21 cellular contexts compared by ENCODE assay signal in genomic region chr6:20408851-20409250, GRCh38. TPM values are rescaled to one million over a fixed set of nuclear protein-coding genes. Genes with fewer than 3 reads are reported as not detected.
DNase-seq lines count a peak whose midpoint lies in the region; ATAC-seq and TF ChIP-seq lines count a peak whose summit lies in the region.
"Had no signal": no experiment of that assay in that cellular context is flagged by ENCODE, and none has a peak within 500 bp of the region (broad histone marks: within the 10 kb centered on the region; RNA-seq: fewer than 3 reads in every experiment).

No MANE protein-coding gene starts in this region.

- H3K9me3 Mint-ChIP-seq in IgD-negative memory B cell: no peaks in the 10 kb centered on the region
- H3K9me3 Mint-ChIP-seq in activated T-helper 17 cell treated with anti-CD3 and anti-CD28 coated beads, Interleukin-2, amount 50 U/mL, for 72 hours: no peaks in the 10 kb centered on the region
- H3K9me3 Mint-ChIP-seq: dendritic cell treated with granulocyte-macrophage colony-stimulating factor and Interleukin-4, amounts not matched to agents 40 ng/mL and 50 ng/mL, for 4 days had no signal

- H3K4me2 ChIP-seq in DND-41 (ENCODE audit: insufficient read depth, low read length) (peak overlapping the region; percentile 26; the same call in 1 of the 2 replicates), trophoblast cell (ENCODE audit: low read length) (no peak overlapping the region)

- peak overlapping the region in 2 of 4 donors; percentile 49 to 73 for H3K4me3 Mint-ChIP-seq in IgD-negative memory B cell
- H3K4me3 Mint-ChIP-seq in activated T-helper 17 cell treated with anti-CD3 and anti-CD28 coated beads, Interleukin-2, amount 50 U/mL, for 72 hours: peak overlapping the region; percentile 80

- no peak overlapping the region for H3K23ac ChIP-seq in trophoblast cell (ENCODE audit: low read length)

- no peak overlapping the region for H2BK120ac ChIP-seq in trophoblast cell (ENCODE audit: insufficient read depth, low read length, poor library complexity)

- no peak overlapping the region for H2AK5ac ChIP-seq in trophoblast cell (ENCODE audit: low read length)

- peaks cover 34 to 43% (median 36%) of the 10 kb centered on the region in 3 donors for H3K4me1 Mint-ChIP-seq in IgD-negative memory B cell
- H3K4me1 Mint-ChIP-seq in activated T-helper 17 cell treated with anti-CD3 and anti-CD28 coated beads, Interleukin-2, amount 50 U/mL, for 72 hours: peaks cover 56% of the 10 kb centered on the region

- H2BK5ac ChIP-seq in trophoblast cell (ENCODE audit: low read depth, low read length, poor library complexity): no peak overlapping the region

- H3K4me1 ChIP-seq in DND-41 (ENCODE audit: insufficient read depth, low read length) (peaks cover 42% of the 10 kb centered on the region), trophoblast cell (ENCODE audit: control insufficient read depth in 1 of 2, insufficient read depth in 2 of 2, low read length in 2 of 2) (peaks cover 0 to 2% of the 10 kb centered on the region in 2 experiments)

- peaks cover 95% of the 10 kb centered on the region for H4K20me1 ChIP-seq in DND-41 (ENCODE audit: insufficient read depth, low read length)

- no peak overlapping the region for H3K14ac ChIP-seq in trophoblast cell (ENCODE audit: low read length)

- no peak overlapping the region for H2AFZ ChIP-seq in DND-41 (ENCODE audit: low read depth, low read length)
- no peak overlapping the region for H2AFZ ChIP-seq in trophoblast cell (ENCODE audit: insufficient read depth, low read length, poor library complexity)
- H2AFZ ChIP-seq: GM23248 had no signal

- H3K9me3 ChIP-seq in DND-41 (ENCODE audit: insufficient read depth, low read length, severe bottlenecking) (no peaks in the 10 kb centered on the region), trophoblast cell (ENCODE audit: insufficient read depth, low read depth, low read length) (no peaks in the 10 kb centered on the region)
- H3K9me3 ChIP-seq: body of pancreas, transverse colon had no signal

- peak overlapping the region in 2 of 3 donors; percentile 12 to 59 for H3K27ac Mint-ChIP-seq in IgD-negative memory B cell
- peak overlapping the region; percentile 86 for H3K27ac Mint-ChIP-seq in activated T-helper 17 cell treated with anti-CD3 and anti-CD28 coated beads, Interleukin-2, amount 50 U/mL, for 72 hours
- H3K27ac Mint-ChIP-seq: dendritic cell treated with granulocyte-macrophage colony-stimulating factor and Interleukin-4, amounts not matched to agents 40 ng/mL and 50 ng/mL, for 4 days had no signal

- TF ChIP-seq CTCF in DND-41 (IDR thresholded peaks at IDR 0.05; ENCODE audit: borderline replicate concordance, extremely low read depth, low read length, poor library complexity, severe bottlenecking) (no peak), GM10266 (IDR thresholded peaks at IDR 0.05; ENCODE audit: control insufficient read depth, insufficient read depth, low read depth, missing control alignments) (no peak)

- peak overlapping the region; percentile 68 for H3K4ac ChIP-seq in trophoblast cell (ENCODE audit: low read depth, low read length)

- H3K27ac ChIP-seq in DND-41 (ENCODE audit: low read length): peak overlapping the region; percentile 8; the same call in 1 of the 2 replicates
- no peak overlapping the region for H3K27ac ChIP-seq in trophoblast cell (ENCODE audit: low read depth, low read length)
- H3K27ac ChIP-seq: body of pancreas, GM23248 had no signal

- DNase-seq in DND-41: no peak
- no peak for DNase-seq in trophoblast cell
- no peak for DNase-seq in GM19238 (ENCODE audit: insufficient read length, low spot score)
- no peak for DNase-seq in GM10266 (ENCODE audit: extremely low spot score)
- DNase-seq: activated CD4-positive, alpha-beta T cell treated with anti-CD3 and anti-CD28 coated beads, Interleukin-2, amount 50 U/mL, for 1 hour; activated effector memory CD4-positive, alpha-beta T cell treated with anti-CD3 and anti-CD28 coated beads, Interleukin-2, amount 50 U/mL, for 16 hours; body of pancreas; C1 segment of cervical spinal cord; GM23248; Karpas-422; left ventricle myocardium superior; NCI-H1436; SIG-M5; stimulated activated CD4-positive, alpha-beta T cell treated with anti-CD3 and anti-CD28 coated beads, Interleukin-2, amount 100 ng/mL, for 48 hours; T1000 had no signal

- no peak for ATAC-seq in DND-41 (ENCODE audit: insufficient read depth, low read depth)
- no peak for ATAC-seq in activated T-helper 17 cell treated with anti-CD3 and anti-CD28 coated beads, Interleukin-2, amount 50 U/mL, for 72 hours (replicated peaks)
- no peak for ATAC-seq in GM19328 (IDR thresholded peaks at IDR 0.05; ENCODE audit: unreplicated experiment)
- ATAC-seq: body of pancreas, esophagus mucosa had no signal

- H3K36me3 Mint-ChIP-seq in IgD-negative memory B cell: peaks cover 9% of the 10 kb centered on the region
- peaks cover 48% of the 10 kb centered on the region for H3K36me3 Mint-ChIP-seq in activated T-helper 17 cell treated with anti-CD3 and anti-CD28 coated beads, Interleukin-2, amount 50 U/mL, for 72 hours (ENCODE audit: low read depth)

- no peak overlapping the region for H3K9ac ChIP-seq in DND-41 (ENCODE audit: low read depth, low read length)
- H3K9ac ChIP-seq in trophoblast cell (ENCODE audit: low read length): no peak overlapping the region
- H3K9ac ChIP-seq: GM23248 had no signal

- H4K8ac ChIP-seq in trophoblast cell (ENCODE audit: low read depth, low read length): no peak overlapping the region

- no peaks in the 10 kb centered on the region for H3K27me3 ChIP-seq in DND-41 (ENCODE audit: insufficient read depth, low read length, poor library complexity)
- no peaks in the 10 kb centered on the region for H3K27me3 ChIP-seq in trophoblast cell (ENCODE audit: insufficient read depth, low read length)
- H3K27me3 ChIP-seq: body of pancreas, transverse colon had no signal

- peaks cover 70% of the 10 kb centered on the region for H3K36me3 ChIP-seq in DND-41 (ENCODE audit: insufficient read depth, low read length)
- peaks cover 2 to 9% of the 10 kb centered on the region in 2 experiments for H3K36me3 ChIP-seq in trophoblast cell (ENCODE audit: control insufficient read depth in 1 of 2, insufficient read depth in 2 of 2, low read length in 2 of 2)
- H3K36me3 ChIP-seq: transverse colon had no signal

- WGBS in trophoblast cell (ENCODE audit: extremely low coverage, insufficient coverage, insufficient read length): no CpG with 5 or more reads among the region's 4 CpGs

- no peak overlapping the region for H4K12ac ChIP-seq in trophoblast cell (ENCODE audit: low read depth, low read length)

- no peak overlapping the region for H3K18ac ChIP-seq in trophoblast cell (ENCODE audit: low read length)

- H2BK12ac ChIP-seq in trophoblast cell (ENCODE audit: low read length): no peak overlapping the region

- no peak overlapping the region for H4K91ac ChIP-seq in trophoblast cell (ENCODE audit: low read depth, low read length)

- H3K79me2 ChIP-seq in DND-41 (ENCODE audit: insufficient read depth, low read length) (peaks cover 100% of the 10 kb centered on the region), trophoblast cell (ENCODE audit: control insufficient read depth, insufficient read depth, low read length, poor library complexity) (peaks cover 17% of the 10 kb centered on the region)

- no peak overlapping the region for H3K4me3 ChIP-seq in DND-41 (ENCODE audit: low read depth in 1 of 2, low read length in 2 of 2)
- H3K4me3 ChIP-seq in trophoblast cell (ENCODE audit: low read depth, low read length): no peak overlapping the region
- H3K4me3 ChIP-seq: body of pancreas, GM23248, transverse colon had no signal

- H3K27me3 Mint-ChIP-seq in IgD-negative memory B cell: no peaks in the 10 kb centered on the region
- H3K27me3 Mint-ChIP-seq in activated T-helper 17 cell treated with anti-CD3 and anti-CD28 coated beads, Interleukin-2, amount 50 U/mL, for 72 hours: no peaks in the 10 kb centered on the region
- H3K27me3 Mint-ChIP-seq: dendritic cell treated with granulocyte-macrophage colony-stimulating factor and Interleukin-4, amounts not matched to agents 40 ng/mL and 50 ng/mL, for 4 days had no signal

- H3K79me1 ChIP-seq in trophoblast cell (ENCODE audit: low read length): peaks cover 4% of the 10 kb centered on the region

RNA-seq across cellular contexts. Expression of gene E2F3, which starts 7.2 kb away (rescaled TPM):
- polyA plus RNA-seq in IgD-negative memory B cell: 3.0 TPM
- 10 to 100 TPM; 13.6 to 26.6 TPM for total RNA-seq in activated T-helper 17 cell treated with anti-CD3 and anti-CD28 coated beads, Interleukin-2, amount 50 U/mL, for 72 hours
- polyA plus RNA-seq in trophoblast cell (2013): 10.7 and 11.6 TPM in 2 replicates
